In the genomic region with DNA sequence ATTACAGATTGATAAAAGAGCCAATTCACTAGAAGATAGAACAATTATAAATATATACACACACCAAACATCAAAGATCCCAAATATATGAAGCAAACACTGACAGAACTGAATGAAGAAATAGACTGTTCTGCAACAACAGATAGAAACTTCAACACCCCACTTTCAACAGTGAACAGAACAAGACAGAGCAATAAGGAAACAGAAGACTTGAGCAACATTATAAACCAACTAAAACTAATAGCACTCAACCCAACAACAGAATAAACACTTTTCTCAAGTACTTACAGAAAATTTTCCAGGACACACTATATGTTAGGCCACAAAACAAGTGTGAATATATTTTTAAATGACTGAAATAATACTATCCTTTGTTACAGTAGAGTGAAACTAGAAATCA, we compare ENCODE assay signal across 19 cellular contexts. TPM values are rescaled to one million over a fixed set of nuclear protein-coding genes. Genes with fewer than 3 reads are reported as not detected.
DNase-seq lines count a peak whose midpoint lies in the region; ATAC-seq and TF ChIP-seq lines count a peak whose summit lies in the region.
"Had no signal": no experiment of that assay in that cellular context is flagged by ENCODE, and none has a peak within 500 bp of the region (broad histone marks: within the 10 kb centered on the region; RNA-seq: fewer than 3 reads in every experiment).

No MANE protein-coding gene starts in this region.

- ATAC-seq in WTC11 (no peak), GM21526 (IDR thresholded peaks at IDR 0.05; ENCODE audit: low FRiP score, unreplicated experiment) (no peak)

- TF ChIP-seq CTCF in DOHH2 (IDR thresholded peaks at IDR 0.05; ENCODE audit: low read depth, low read length, poor library complexity, severe bottlenecking) (no peak), WTC11 (IDR thresholded peaks at IDR 0.05) (no peak), neutrophil (IDR thresholded peaks at IDR 0.05) (no peak), adrenal gland (IDR thresholded peaks at IDR 0.05) (no peak)

- no peaks in the 10 kb centered on the region for H3K27me3 ChIP-seq in DOHH2 (ENCODE audit: control insufficient read depth, low read length)
- H3K27me3 ChIP-seq in neutrophil: no peaks in the 10 kb centered on the region
- no peaks in the 10 kb centered on the region for H3K27me3 ChIP-seq in adrenal gland
- H3K27me3 ChIP-seq: BE2C, SJCRH30 had no signal

- POLR2A ChIA-PET in WTC11 (lab: Charles Lee): no interaction called here

- H3K4me2 ChIP-seq in DOHH2 (ENCODE audit: low read length): peak overlapping the region; percentile 1; the same call in 1 of the 2 replicates

- H3K79me2 ChIP-seq in DOHH2 (ENCODE audit: control insufficient read depth, low read length): peaks cover 98% of the 10 kb centered on the region

- peaks cover 35% of the 10 kb centered on the region for H3K4me1 Mint-ChIP-seq in WTC11
- peaks cover 45% of the 10 kb centered on the region for H3K4me1 Mint-ChIP-seq in activated naive CD8-positive, alpha-beta T cell treated with anti-CD3 and anti-CD28 coated beads for 36 hours

- H3K9me3 ChIP-seq in DOHH2 (ENCODE audit: control insufficient read depth, insufficient read depth, low read length) (peaks cover 6% of the 10 kb centered on the region; the same call in 1 of the 2 replicates), neutrophil (no peaks in the 10 kb centered on the region), adrenal gland (replicated peaks in 1 of 3) (no peaks in the 10 kb centered on the region)
- H3K9me3 ChIP-seq: BE2C had no signal

- no peaks in the 10 kb centered on the region for H4K20me1 ChIP-seq in DOHH2 (ENCODE audit: control insufficient read depth, insufficient read depth, low read depth, low read length)

- peak overlapping the region; percentile 37; the same call in 1 of the 2 replicates for H3K27ac Mint-ChIP-seq in WTC11
- no peak overlapping the region for H3K27ac Mint-ChIP-seq in activated naive CD8-positive, alpha-beta T cell treated with anti-CD3 and anti-CD28 coated beads for 36 hours
- H3K27ac Mint-ChIP-seq: HFFc6 had no signal

- H3K27me3 Mint-ChIP-seq in WTC11 (ENCODE audit: low read depth): no peaks in the 10 kb centered on the region
- no peaks in the 10 kb centered on the region for H3K27me3 Mint-ChIP-seq in activated naive CD8-positive, alpha-beta T cell treated with anti-CD3 and anti-CD28 coated beads for 36 hours
- H3K27me3 Mint-ChIP-seq: CD4-positive, alpha-beta memory T cell had no signal

- TF ChIP-seq POLR2A in adrenal gland (IDR thresholded peaks at IDR 0.05): no peak

- H3K36me3 Mint-ChIP-seq in WTC11: peaks cover 47% of the 10 kb centered on the region
- peaks cover 87% of the 10 kb centered on the region for H3K36me3 Mint-ChIP-seq in activated naive CD8-positive, alpha-beta T cell treated with anti-CD3 and anti-CD28 coated beads for 36 hours

- CTCF ChIA-PET in WTC11 (lab: Charles Lee): no interaction called here

- peaks cover 12% of the 10 kb centered on the region for H3K9me3 Mint-ChIP-seq in WTC11
- peaks cover 29% of the 10 kb centered on the region for H3K9me3 Mint-ChIP-seq in activated naive CD8-positive, alpha-beta T cell treated with anti-CD3 and anti-CD28 coated beads for 36 hours

- intact Hi-C loops in adrenal gland (cut with DNase I): no loop called here

- DNase-seq in Kasumi-1 (lab: John Stamatoyannopoulos, UW) (peak; percentile 19 to 27), WTC11 (ENCODE audit: low spot score) (no peak), GDM1 (lab: John Stamatoyannopoulos, UW) (no peak), adrenal gland (no peak)
- no peak for DNase-seq in activated naive CD8-positive, alpha-beta T cell treated with anti-CD3 and anti-CD28 coated beads for 36 hours
- DNase-seq: BE2C; CD4-positive, alpha-beta memory T cell; DMS79; HFFc6; NCI-H1436; NCI-H2107; NCI-H345; NCI-H526; RPMI8226; SJCRH30; T-helper 2 cell had no signal

- no peaks in the 10 kb centered on the region for H3F3A ChIP-seq in DOHH2 (ENCODE audit: control insufficient read depth, insufficient read depth)

- peak overlapping the region; percentile 0; the same call in 1 of the 2 replicates for H3K4me3 ChIP-seq in DOHH2 (ENCODE audit: low read length)
- peak overlapping the region in 1 of 2 experiments; percentile 16 for H3K4me3 ChIP-seq in neutrophil (ENCODE audit: low read depth in 1 of 2, low read length in 1 of 2)
- no peak overlapping the region for H3K4me3 ChIP-seq in adrenal gland
- H3K4me3 ChIP-seq: SJCRH30 had no signal

- H3K4me3 Mint-ChIP-seq in WTC11: no peak overlapping the region
- H3K4me3 Mint-ChIP-seq in activated naive CD8-positive, alpha-beta T cell treated with anti-CD3 and anti-CD28 coated beads for 36 hours: no peak overlapping the region
- H3K4me3 Mint-ChIP-seq: CD4-positive, alpha-beta memory T cell; HFFc6 had no signal

- H3K4me1 ChIP-seq in DOHH2 (ENCODE audit: control insufficient read depth, low read length): peaks cover 32% of the 10 kb centered on the region
- H3K4me1 ChIP-seq in neutrophil (ENCODE audit: control insufficient read depth in 1 of 2, insufficient read depth in 1 of 2, low read depth in 1 of 2, low read length in 1 of 2): peaks cover 62 to 73% of the 10 kb centered on the region in 2 experiments
- no peaks in the 10 kb centered on the region for H3K4me1 ChIP-seq in adrenal gland (replicated peaks in 1 of 2)
- H3K4me1 ChIP-seq: BE2C, SJCRH30 had no signal

- H3K36me3 ChIP-seq in DOHH2 (ENCODE audit: control insufficient read depth, low read length) (peaks cover 56% of the 10 kb centered on the region), neutrophil (no peaks in the 10 kb centered on the region), adrenal gland (replicated peaks in 1 of 2) (no peaks in the 10 kb centered on the region)
- H3K36me3 ChIP-seq: BE2C had no signal

- H3K9me2 ChIP-seq in DOHH2 (replicated peaks; ENCODE audit: control insufficient read depth, low read length): no peaks in the 10 kb centered on the region

- no peak overlapping the region for H3K27ac ChIP-seq in DOHH2 (ENCODE audit: low read depth, low read length)
- H3K27ac ChIP-seq in neutrophil: peak overlapping the region; percentile 79
- H3K27ac ChIP-seq in adrenal gland: no peak overlapping the region
- H3K27ac ChIP-seq: SJCRH30 had no signal

TF ChIP-seq in WTC11, 78 proteins besides CTCF, POLR2A, EP300 and RAD21 (continues in another document):
- no peak for TF ChIP-seq ZNF263 (CRISPR knock-in tag; IDR thresholded peaks at IDR 0.05; ENCODE audit: low read depth)
- TF ChIP-seq, protein P1, sequence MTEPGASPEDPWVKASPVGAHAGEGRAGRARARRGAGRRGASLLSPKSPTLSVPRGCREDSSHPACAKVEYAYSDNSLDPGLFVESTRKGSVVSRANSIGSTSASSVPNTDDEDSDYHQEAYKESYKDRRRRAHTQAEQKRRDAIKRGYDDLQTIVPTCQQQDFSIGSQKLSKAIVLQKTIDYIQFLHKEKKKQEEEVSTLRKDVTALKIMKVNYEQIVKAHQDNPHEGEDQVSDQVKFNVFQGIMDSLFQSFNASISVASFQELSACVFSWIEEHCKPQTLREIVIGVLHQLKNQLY (CRISPR knock-in tag; IDR thresholded peaks at IDR 0.05): no peak
- no peak for TF ChIP-seq TCF7 (CRISPR knock-in tag; IDR thresholded peaks at IDR 0.05; ENCODE audit: low read depth)
- no peak for TF ChIP-seq SMAD3 (CRISPR knock-in tag; IDR thresholded peaks at IDR 0.05; ENCODE audit: borderline replicate concordance)
- TF ChIP-seq, protein P2, sequence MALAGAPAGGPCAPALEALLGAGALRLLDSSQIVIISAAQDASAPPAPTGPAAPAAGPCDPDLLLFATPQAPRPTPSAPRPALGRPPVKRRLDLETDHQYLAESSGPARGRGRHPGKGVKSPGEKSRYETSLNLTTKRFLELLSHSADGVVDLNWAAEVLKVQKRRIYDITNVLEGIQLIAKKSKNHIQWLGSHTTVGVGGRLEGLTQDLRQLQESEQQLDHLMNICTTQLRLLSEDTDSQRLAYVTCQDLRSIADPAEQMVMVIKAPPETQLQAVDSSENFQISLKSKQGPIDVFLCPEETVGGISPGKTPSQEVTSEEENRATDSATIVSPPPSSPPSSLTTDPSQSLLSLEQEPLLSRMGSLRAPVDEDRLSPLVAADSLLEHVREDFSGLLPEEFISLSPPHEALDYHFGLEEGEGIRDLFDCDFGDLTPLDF (CRISPR knock-in tag; IDR thresholded peaks at IDR 0.05): no peak
- TF ChIP-seq, protein P3, sequence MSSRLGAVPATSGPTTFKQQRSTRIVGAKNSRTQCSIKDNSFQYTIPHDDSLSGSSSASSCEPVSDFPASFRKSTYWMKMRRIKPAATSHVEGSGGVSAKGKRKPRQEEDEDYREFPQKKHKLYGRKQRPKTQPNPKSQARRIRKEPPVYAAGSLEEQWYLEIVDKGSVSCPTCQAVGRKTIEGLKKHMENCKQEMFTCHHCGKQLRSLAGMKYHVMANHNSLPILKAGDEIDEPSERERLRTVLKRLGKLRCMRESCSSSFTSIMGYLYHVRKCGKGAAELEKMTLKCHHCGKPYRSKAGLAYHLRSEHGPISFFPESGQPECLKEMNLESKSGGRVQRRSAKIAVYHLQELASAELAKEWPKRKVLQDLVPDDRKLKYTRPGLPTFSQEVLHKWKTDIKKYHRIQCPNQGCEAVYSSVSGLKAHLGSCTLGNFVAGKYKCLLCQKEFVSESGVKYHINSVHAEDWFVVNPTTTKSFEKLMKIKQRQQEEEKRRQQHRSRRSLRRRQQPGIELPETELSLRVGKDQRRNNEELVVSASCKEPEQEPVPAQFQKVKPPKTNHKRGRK (CRISPR knock-in tag; IDR thresholded peaks at IDR 0.05; ENCODE audit: borderline replicate concordance): no peak
- TF ChIP-seq GTF2I (CRISPR knock-in tag; conservative IDR thresholded peaks at IDR 0.05): no peak
- TF ChIP-seq, protein P4, sequence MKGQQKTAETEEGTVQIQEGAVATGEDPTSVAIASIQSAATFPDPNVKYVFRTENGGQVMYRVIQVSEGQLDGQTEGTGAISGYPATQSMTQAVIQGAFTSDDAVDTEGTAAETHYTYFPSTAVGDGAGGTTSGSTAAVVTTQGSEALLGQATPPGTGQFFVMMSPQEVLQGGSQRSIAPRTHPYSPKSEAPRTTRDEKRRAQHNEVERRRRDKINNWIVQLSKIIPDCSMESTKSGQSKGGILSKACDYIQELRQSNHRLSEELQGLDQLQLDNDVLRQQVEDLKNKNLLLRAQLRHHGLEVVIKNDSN (CRISPR knock-in tag; IDR thresholded peaks at IDR 0.05): no peak
- TF ChIP-seq JAZF1 (CRISPR knock-in tag; IDR thresholded peaks at IDR 0.05): no peak
- no peak for TF ChIP-seq ZNF416 (CRISPR knock-in tag; IDR thresholded peaks at IDR 0.05)
- no peak for TF ChIP-seq FOXP1 (CRISPR knock-in tag; IDR thresholded peaks at IDR 0.05; ENCODE audit: borderline replicate concordance)
- TF ChIP-seq TEAD1 (CRISPR knock-in tag; IDR thresholded peaks at IDR 0.05): no peak
- no peak for TF ChIP-seq HMGA2 (CRISPR knock-in tag; IDR thresholded peaks at IDR 0.05)

RNA-seq across cellular contexts. Expression of a gene that starts 10.9 kb away (rescaled TPM):
- total RNA-seq in WTC11 (2021): 132 to 161 TPM (median 135 TPM) in 3 replicates
- 100 to 1,000 TPM; 123 to 128 TPM for total RNA-seq in activated naive CD8-positive, alpha-beta T cell treated with anti-CD3 and anti-CD28 coated beads for 36 hours
- 1 to 10 TPM in 7 of 8 donors, under 1 TPM in 1; 0.88 to 4.7 (median 2.3) TPM for total RNA-seq in adrenal gland
- 1 to 10 TPM; 1.1 to 2.0 (median 1.3) TPM for polyA plus RNA-seq in adrenal gland

Comparison
In these comparisons a context has a peak if more than half of its experiments do, and no peak if none do; other contexts are left out.
1. DNase-seq: peak in Kasumi-1 (2 of 2); none in WTC11 (single experiment), activated naive CD8-positive, alpha-beta T cell treated with anti-CD3 and anti-CD28 coated beads for 36 hours (single experiment), GDM1 (single experiment) and adrenal gland (0 of 7).
2. RNA of a gene that starts 10.9 kb away (total RNA-seq): 132 to 161 TPM in WTC11 and 123 to 128 TPM in activated naive CD8-positive, alpha-beta T cell treated with anti-CD3 and anti-CD28 coated beads for 36 hours; 0.88 to 4.7 TPM in adrenal gland; every median in the first group is over 10 times any median in the second.